ENCODE assay signal across 5 cellular contexts in genomic region chr7:140257278-140257677, GRCh38.
DNase-seq lines count a peak whose midpoint lies in the region; ATAC-seq, FAIRE-seq and TF ChIP-seq lines count a peak whose summit lies in the region.
"Not testable (repeated sequence)": the region's sequence is repeated elsewhere in the genome, so short reads cannot be mapped to it uniquely, and the experiment has no call there.

No MANE protein-coding gene starts in this region.

- TF ChIP-seq POLR2A in K562 (conservative IDR thresholded peaks at IDR 0.05) = not testable (repeated sequence)

- intact Hi-C loops in K562 (cut with micrococcal nuclease) = not testable (repeated sequence)

- not testable (repeated sequence) for H3K4me3 ChIP-seq in HEK293 (ENCODE audit: low read depth, low read length); astrocyte (ENCODE audit: insufficient read depth, low read depth, low read length); K562

- not testable (repeated sequence) for H3K9me1 ChIP-seq in K562 (ENCODE audit: control insufficient read depth, insufficient read depth, low read length)

- CTCF ChIA-PET in HEK293 (lab: Yijun Ruan, JAX); K562 (lab: Yijun Ruan, JAX; ENCODE audit: low intra/inter-chr PET ratio): not testable (repeated sequence)

- in situ Hi-C loops in K562 (cut with MboI) = not testable (repeated sequence)

- H3K27ac Mint-ChIP-seq in astrocyte (ENCODE audit: unreplicated experiment) = not testable (repeated sequence)

- not testable (repeated sequence) for H4K20me1 ChIP-seq in astrocyte (ENCODE audit: insufficient read depth, low read length); K562 (replicated peaks; ENCODE audit: control insufficient read depth, insufficient read depth, low read length)

- FAIRE-seq in GM19239 (lab: Jason Lieb, UNC) = peak; percentile 14
- FAIRE-seq in astrocyte (lab: Jason Lieb, UNC); K562 (lab: Jason Lieb, UNC): not testable (repeated sequence)

- ATAC-seq in SK-N-SH treated with all-trans-retinoic acid at 6 μM for 48 hours, K562: not testable (repeated sequence)

- H3K9me3 Mint-ChIP-seq in astrocyte (ENCODE audit: unreplicated experiment) = not testable (repeated sequence)

- H3K79me2 ChIP-seq in astrocyte (ENCODE audit: insufficient read depth, low read length); K562 (ENCODE audit: control insufficient read depth, insufficient read depth, low read length): not testable (repeated sequence)

- not testable (repeated sequence) for H2AFZ ChIP-seq in astrocyte (ENCODE audit: low read depth, low read length); K562 (ENCODE audit: low read depth, low read length)

- not testable (repeated sequence) for H3K36me3 Mint-ChIP-seq in astrocyte (ENCODE audit: low read depth, unreplicated experiment)

- H3K4me3 Mint-ChIP-seq in astrocyte (ENCODE audit: unreplicated experiment) = peak overlapping the region; percentile 45

- not testable (repeated sequence) for H3K27ac ChIP-seq in HEK293 (ENCODE audit: extremely low read depth, low read depth, low read length); astrocyte (ENCODE audit: low read depth, low read length); K562 (ENCODE audit: extremely low read depth, low read depth, low read length)

- H3K27me3 Mint-ChIP-seq in astrocyte (ENCODE audit: low read depth, unreplicated experiment) = not testable (repeated sequence)

- TF ChIP-seq EP300 in K562 (IDR thresholded peaks at IDR 0.05; ENCODE audit: low read length) = not testable (repeated sequence)

- TF ChIP-seq RAD21 in K562 (CRISPR knock-in tag; conservative IDR thresholded peaks at IDR 0.05 in 1 of 2, IDR thresholded peaks at IDR 0.05 in 1 of 2) = not testable (repeated sequence)

- DNase-seq in GM19239 (ENCODE audit: insufficient read length, low spot score); astrocyte (ENCODE audit: low read depth); K562 (ENCODE audit: extremely low read depth in 1 of 4, low spot score in 3 of 4): not testable (repeated sequence)

- H3K36me3 ChIP-seq in HEK293 (ENCODE audit: control insufficient read depth in 2 of 2, insufficient read depth in 1 of 2, low read length in 2 of 2); astrocyte (ENCODE audit: insufficient read depth, low read length); K562 (ENCODE audit: control insufficient read depth, insufficient read depth, low read length): not testable (repeated sequence)

- WGBS in K562 (ENCODE audit: insufficient coverage, low coverage, missing lambda C conversion rate) = 4% methylated on average over 3 of the region's 3 CpGs

- not testable (repeated sequence) for H3K9me3 ChIP-seq in HEK293 (ENCODE audit: control insufficient read depth, insufficient read depth, low read depth, low read length); astrocyte (ENCODE audit: insufficient read depth, low read depth, low read length); K562 (replicated peaks; ENCODE audit: control insufficient read depth, insufficient read depth, low read depth, low read length)

- POLR2A ChIA-PET in HEK293 (lab: Yijun Ruan, JAX); K562 (lab: Yijun Ruan, JAX): not testable (repeated sequence)

- not testable (repeated sequence) for TF ChIP-seq CTCF in HEK293 (tag by site-specific recombination; IDR thresholded peaks at IDR 0.05); astrocyte (IDR thresholded peaks at IDR 0.05; ENCODE audit: insufficient read depth, low read depth, low read length); K562 (IDR thresholded peaks at IDR 0.05 in 2 of 3, conservative IDR thresholded peaks at IDR 0.05 in 1 of 3; ENCODE audit: insufficient read depth in 2 of 3, low read depth in 1 of 3, low read length in 3 of 3)

- peaks cover 17% of the 10 kb centered on the region for H3K4me1 Mint-ChIP-seq in astrocyte (ENCODE audit: low read depth, unreplicated experiment)

- BruUV-seq in K562 (replicated peaks; lab: Mats Ljungman, UMichigan) = not testable (repeated sequence)

- peaks cover 25% of the 10 kb centered on the region for H3K27me3 ChIP-seq in astrocyte (ENCODE audit: insufficient read depth, low read length)
- not testable (repeated sequence) for H3K27me3 ChIP-seq in K562 (ENCODE audit: control insufficient read depth in 2 of 2, insufficient read depth in 2 of 2, low read length in 2 of 2)

- H3K4me1 ChIP-seq in HEK293 (ENCODE audit: control insufficient read depth, insufficient read depth, low read length); K562 (replicated peaks in 1 of 2; ENCODE audit: control insufficient read depth in 2 of 2, insufficient read depth in 2 of 2, low read length in 2 of 2): not testable (repeated sequence)
- H3K4me1 ChIP-seq in astrocyte (ENCODE audit: insufficient read depth, low read length) = peaks cover 12% of the 10 kb centered on the region

- not testable (repeated sequence) for H3K9ac ChIP-seq in astrocyte (ENCODE audit: low read length); K562 (ENCODE audit: insufficient read depth in 1 of 2, low read depth in 2 of 2, low read length in 2 of 2)

- not testable (repeated sequence) for H3K4me2 ChIP-seq in astrocyte (ENCODE audit: low read length); K562 (ENCODE audit: insufficient read depth, low read length)

TF ChIP-seq in HEK293, 187 proteins besides CTCF, POLR2A, EP300 and RAD21:
- peak; percentile 58; the same call in 1 of the 2 replicates for TF ChIP-seq ZNF146 (tag by site-specific recombination; IDR thresholded peaks at IDR 0.05)
TF ChIP-seq in HEK293: peak in this region for 1; not testable (repeated sequence) for 186.

TF ChIP-seq in SK-N-SH treated with all-trans-retinoic acid at 6 μM for 48 hours, 23 proteins besides CTCF, POLR2A, EP300 and RAD21:
- TF ChIP-seq ZNF8 (CRISPR knock-in tag; IDR thresholded peaks at IDR 0.05) = peak; percentile 96

TF ChIP-seq in K562, 482 proteins besides CTCF, POLR2A, EP300 and RAD21:
- TF ChIP-seq TRIM28 (IDR thresholded peaks at IDR 0.05) (peak; percentile 66; the same call in 1 of the 2 replicates), CBX3 (IDR thresholded peaks at IDR 0.05; ENCODE audit: borderline replicate concordance in 1 of 2, low read length in 2 of 2) (peak in 1 of 2 experiments; percentile 39; a peak in 1 of 3 replicates), ZNF146 (CRISPR knock-in tag; IDR thresholded peaks at IDR 0.05; ENCODE audit: unreplicated experiment) (peak; percentile 89), RBM25 (IDR thresholded peaks at IDR 0.05; ENCODE audit: low read depth, low read length, severe bottlenecking) (peak; percentile 74), BCOR (IDR thresholded peaks at IDR 0.05) (peak; percentile 48), KDM1A (IDR thresholded peaks at IDR 0.05) (peak; percentile 19 to 53; a peak in 2 of 4 replicates)
